ENCODE assay signal across 1 cellular context in the genomic region with DNA sequence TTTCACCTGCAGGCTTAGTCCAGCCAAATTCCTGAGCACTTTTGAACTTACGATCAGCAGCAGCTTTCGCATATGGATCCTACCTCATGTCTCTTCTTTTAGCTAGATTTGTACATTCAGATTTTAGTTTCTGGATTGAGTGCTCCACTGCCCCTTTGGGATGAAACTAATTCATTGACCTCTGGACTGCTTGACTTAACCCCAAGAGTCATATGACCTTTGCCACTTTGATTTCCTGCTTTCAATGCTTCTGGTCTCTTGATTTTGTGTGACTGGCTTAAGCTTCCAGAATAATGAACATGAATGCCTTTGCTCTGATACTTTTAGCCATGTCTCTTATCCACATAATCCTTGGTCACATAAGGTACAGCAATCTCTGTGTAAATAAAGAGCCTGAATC.
TF ChIP-seq lines count a peak whose summit lies in the region.

No MANE protein-coding gene starts in this region.

TF ChIP-seq in IMR-90, 13 proteins besides CTCF, POLR2A, EP300 and RAD21:
- no peak for TF ChIP-seq BHLHE40 (IDR thresholded peaks at IDR 0.05; ENCODE audit: low read depth, low read length)
- no peak for TF ChIP-seq RCOR1 (IDR thresholded peaks at IDR 0.05; ENCODE audit: insufficient replicate concordance, low read length)
- TF ChIP-seq MAZ (IDR thresholded peaks at IDR 0.05; ENCODE audit: borderline replicate concordance, low read depth, low read length) = no peak
- no peak for TF ChIP-seq RFX5 (IDR thresholded peaks at IDR 0.05; ENCODE audit: low read depth, low read length)
